In genomic region chr17:73122953-73123605, GRCh38 we compare ENCODE assay signal across 1 cellular context.
TF ChIP-seq lines count a peak whose summit lies in the region.

No MANE protein-coding gene starts in this region.

TF ChIP-seq in H1, 55 proteins besides CTCF, POLR2A, EP300 and RAD21:
- TF ChIP-seq MAX (IDR thresholded peaks at IDR 0.05) (no peak), GABPA (IDR thresholded peaks at IDR 0.05; ENCODE audit: borderline replicate concordance, insufficient read depth, low read length) (no peak), TAF7 (optimal IDR thresholded peaks at IDR 0.05; ENCODE audit: borderline replicate concordance, low read depth, low read length) (no peak), SIRT6 (IDR thresholded peaks at IDR 0.05; ENCODE audit: low read length) (no peak), SIN3A (conservative IDR thresholded peaks at IDR 0.05 in 1 of 2, IDR thresholded peaks at IDR 0.05 in 1 of 2; ENCODE audit: low read depth in 1 of 2, low read length in 2 of 2) (no peak), TCF12 (IDR thresholded peaks at IDR 0.05; ENCODE audit: low read depth, low read length) (no peak), FOSL1 (IDR thresholded peaks at IDR 0.05; ENCODE audit: insufficient read depth, low read depth, low read length) (no peak), RXRA (IDR thresholded peaks at IDR 0.05; ENCODE audit: insufficient read depth, low read depth, low read length) (no peak), KDM5A (IDR thresholded peaks at IDR 0.05; ENCODE audit: low read length) (no peak), BRCA1 (IDR thresholded peaks at IDR 0.05; ENCODE audit: low read depth, low read length) (no peak), JUND (IDR thresholded peaks at IDR 0.05; ENCODE audit: low read length) (no peak), SP2 (IDR thresholded peaks at IDR 0.05; ENCODE audit: low read length) (no peak), BACH1 (IDR thresholded peaks at IDR 0.05; ENCODE audit: low read length) (no peak), TBP (IDR thresholded peaks at IDR 0.05; ENCODE audit: low read depth, low read length) (no peak), CBX5 (IDR thresholded peaks at IDR 0.05; ENCODE audit: low read depth, low read length) (no peak), SP1 (IDR thresholded peaks at IDR 0.05; ENCODE audit: low read depth, low read length) (no peak), JUN (IDR thresholded peaks at IDR 0.05; ENCODE audit: low read depth, low read length) (no peak)
